23 cellular contexts compared by ENCODE assay signal in the genomic region with DNA sequence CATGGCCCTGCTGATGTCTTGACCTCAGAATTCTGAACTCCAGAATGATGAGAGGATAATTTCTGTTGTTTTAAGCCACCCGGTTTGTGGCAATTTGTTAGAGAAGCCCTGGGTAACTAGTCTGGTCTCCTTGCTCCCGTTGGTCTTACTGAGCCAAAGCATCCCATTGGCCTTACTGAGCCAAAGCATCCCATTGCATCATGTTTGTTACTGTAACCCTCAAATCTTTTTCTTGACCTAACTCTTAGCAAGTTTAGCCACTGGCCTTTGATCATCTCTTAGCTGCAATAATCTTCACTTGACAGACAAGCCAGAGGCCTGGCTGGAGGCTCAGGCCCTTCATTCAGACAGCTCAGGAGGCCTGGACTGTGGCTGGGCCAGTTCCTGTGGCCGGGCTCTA.
"Had no signal": no experiment of that assay in that cellular context is flagged by ENCODE, and none has a peak within 500 bp of the region (broad histone marks: within the 10 kb centered on the region; RNA-seq: fewer than 3 reads in every experiment).

No MANE protein-coding gene starts in this region.

- H3K27ac ChIP-seq: dorsolateral prefrontal cortex, pancreas, prostate gland, sigmoid colon, vagina, WERI-Rb-1 had no signal

- H3K27me3 ChIP-seq: pancreas, sigmoid colon, vagina had no signal

- DNase-seq: activated CD4-positive, alpha-beta memory T cell treated with anti-CD3 and anti-CD28 coated beads, Interleukin-2, amount 10 ng/mL, durations not matched to agents 7 days and 5 days; activated CD4-positive, alpha-beta T cell treated with anti-CD3 and anti-CD28 coated beads, Interleukin-2, amount 10 ng/mL, durations not matched to agents 7 days and 5 days; activated CD4-positive, CD25-positive, alpha-beta regulatory T cell treated with anti-CD3 and anti-CD28 coated beads, Interleukin-2, amount 50 U/mL, for 72 hours; activated naive CD8-positive, alpha-beta T cell treated with anti-CD3 and anti-CD28 coated beads, Interleukin-2, amount 50 U/mL, for 24 hours; activated T-cell treated with anti-CD3 and anti-CD28 coated beads, Interleukin-2, amount 50 U/mL, for 48 hours; anterior cingulate cortex; dorsolateral prefrontal cortex; effector memory CD4-positive, alpha-beta T cell; erythroblast; left ventricle myocardium superior; naive B cell; nucleus accumbens; pancreas; retina; sigmoid colon; small intestine; stimulated activated CD4-positive, alpha-beta T cell treated with anti-CD3 and anti-CD28 coated beads, Interleukin-4, amount 100 ng/mL, for 24 hours; substantia nigra; T-helper 17 cell; T1000; WERI-Rb-1 had no signal

- H3K9me3 ChIP-seq: pancreas, prostate gland, sigmoid colon, vagina had no signal

- H3K4me3 ChIP-seq: dorsolateral prefrontal cortex, pancreas, prostate gland, sigmoid colon, vagina had no signal

- H3K4me1 ChIP-seq: pancreas, prostate gland, sigmoid colon had no signal

- H3K36me3 ChIP-seq: pancreas, prostate gland, sigmoid colon, vagina, WERI-Rb-1 had no signal
